Comparison of ENCODE assay signal across 17 cellular contexts in the genomic region with DNA sequence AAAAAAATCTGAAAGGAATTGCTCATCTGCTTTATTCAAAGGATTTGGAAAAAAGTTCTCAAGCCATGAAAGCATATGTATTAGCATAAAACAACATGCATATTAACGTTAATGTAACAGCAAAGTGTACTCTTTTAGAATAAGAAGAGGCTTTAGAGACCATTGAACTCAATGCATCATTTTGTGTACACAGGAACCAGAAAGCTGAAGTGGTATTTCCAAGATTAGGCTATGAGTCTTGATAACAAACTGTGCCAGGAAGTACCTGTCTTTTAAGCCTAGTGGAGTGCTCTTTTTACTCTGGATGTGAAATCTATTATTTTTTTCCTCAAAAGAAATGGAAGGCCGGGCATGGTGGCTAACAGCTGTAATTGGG.
"Had no signal": no experiment of that assay in that cellular context is flagged by ENCODE, and none has a peak within 500 bp of the region (broad histone marks: within the 10 kb centered on the region; RNA-seq: fewer than 3 reads in every experiment).

No MANE protein-coding gene starts in this region.

- H3K9me3 Mint-ChIP-seq: endodermal cell had no signal

- H3K27me3 ChIP-seq: hepatocyte, neutrophil had no signal

- H3K4me1 Mint-ChIP-seq: naive thymus-derived CD8-positive, alpha-beta T cell had no signal

- H3K36me3 Mint-ChIP-seq: naive thymus-derived CD8-positive, alpha-beta T cell had no signal

- H3K79me2 ChIP-seq: hepatocyte had no signal

- DNase-seq: effector CD4-positive, alpha-beta T cell; endodermal cell; erythroblast; foreskin melanocyte; head of caudate nucleus; kidney; left cardiac atrium; left ventricle myocardium superior; mammary epithelial cell; naive thymus-derived CD8-positive, alpha-beta T cell; small intestine; stimulated activated CD4-positive, alpha-beta T cell treated with anti-CD3 and anti-CD28 coated beads, Interleukin-12 subunit alpha, Interleukin-12 subunit beta, amount 100 ng/mL, for 4 hours; stimulated activated naive CD4-positive, alpha-beta T cell treated with Interleukin-2 at 50 U/mL for 16 hours; trophoblast cell had no signal

- H3K9me3 ChIP-seq: neutrophil had no signal

- H2AFZ ChIP-seq: hepatocyte had no signal

- H3K4me2 ChIP-seq: hepatocyte had no signal

- H3K27ac ChIP-seq: coronary artery, hepatocyte, neutrophil had no signal

- H3K27ac Mint-ChIP-seq: endodermal cell; naive thymus-derived CD8-positive, alpha-beta T cell had no signal

- H3K4me3 Mint-ChIP-seq: endodermal cell; naive thymus-derived CD8-positive, alpha-beta T cell had no signal

- H3K4me3 ChIP-seq: coronary artery, hepatocyte had no signal

- H3K36me3 ChIP-seq: neutrophil had no signal

- ATAC-seq: left cardiac atrium; left ventricle myocardium superior; naive thymus-derived CD8-positive, alpha-beta T cell had no signal

- H3K27me3 Mint-ChIP-seq: naive thymus-derived CD8-positive, alpha-beta T cell had no signal
